In genomic region chr17:18315498-18316360, GRCh38 we compare ENCODE assay signal across 6 cellular contexts. TPM values are rescaled to one million over a fixed set of nuclear protein-coding genes. Genes with fewer than 3 reads are reported as not detected.
DNase-seq lines count a peak whose midpoint lies in the region; ATAC-seq, FAIRE-seq and TF ChIP-seq lines count a peak whose summit lies in the region.

No MANE protein-coding gene starts in this region.

- H3K9me3 Mint-ChIP-seq in activated naive CD8-positive, alpha-beta T cell treated with anti-CD3 and anti-CD28 coated beads, Interleukin-2, amount 50 U/mL, for 24 hours: no peaks in the 10 kb centered on the region

- FAIRE-seq in GM12892 (lab: Jason Lieb, UNC): no peak

- H3K27ac ChIP-seq in mucosa of rectum (ENCODE audit: low read depth in 2 of 2, low read length in 2 of 2): peak overlapping the region; percentile 88 to 91

- no peaks in the 10 kb centered on the region for H3K9me3 ChIP-seq in mucosa of rectum (ENCODE audit: control insufficient read depth in 2 of 2, low read length in 2 of 2)

- H3K27ac Mint-ChIP-seq in activated naive CD8-positive, alpha-beta T cell treated with anti-CD3 and anti-CD28 coated beads, Interleukin-2, amount 50 U/mL, for 24 hours: peak overlapping the region; percentile 100

- no peak for ATAC-seq in activated naive CD8-positive, alpha-beta T cell treated with anti-CD3 and anti-CD28 coated beads, Interleukin-2, amount 50 U/mL, for 24 hours
- no peak for ATAC-seq in GM18517 (IDR thresholded peaks at IDR 0.05; ENCODE audit: unreplicated experiment)

- H3K27me3 ChIP-seq in mucosa of rectum (ENCODE audit: control insufficient read depth in 2 of 2, insufficient read depth in 2 of 2, low read length in 2 of 2): no peaks in the 10 kb centered on the region

- peak overlapping the region; percentile 98 for H3K4me3 Mint-ChIP-seq in activated naive CD8-positive, alpha-beta T cell treated with anti-CD3 and anti-CD28 coated beads, Interleukin-2, amount 50 U/mL, for 24 hours

- H3K4me1 ChIP-seq in mucosa of rectum (ENCODE audit: control insufficient read depth in 2 of 2, insufficient read depth in 2 of 2, low read length in 2 of 2): peaks cover 54 to 55% of the 10 kb centered on the region in 2 donors

- H3K4me3 ChIP-seq in mucosa of rectum (ENCODE audit: low read length in 2 of 2): peak overlapping the region; percentile 89 to 95

- peak; percentile 44 for DNase-seq in activated CD4-positive, alpha-beta T cell treated with anti-CD3 and anti-CD28 coated beads for 48 hours
- DNase-seq in activated CD4-positive, alpha-beta T cell treated with anti-CD3 and anti-CD28 coated beads for 1 hour: no peak
- no peak for DNase-seq in activated naive CD8-positive, alpha-beta T cell treated with anti-CD3 and anti-CD28 coated beads, Interleukin-2, amount 50 U/mL, for 24 hours
- no peak for DNase-seq in GM12892 (ENCODE audit: insufficient read length)

- peaks cover 47% of the 10 kb centered on the region for H3K36me3 Mint-ChIP-seq in activated naive CD8-positive, alpha-beta T cell treated with anti-CD3 and anti-CD28 coated beads, Interleukin-2, amount 50 U/mL, for 24 hours (ENCODE audit: low read depth)

- H3K4me1 Mint-ChIP-seq in activated naive CD8-positive, alpha-beta T cell treated with anti-CD3 and anti-CD28 coated beads, Interleukin-2, amount 50 U/mL, for 24 hours: peaks cover 76% of the 10 kb centered on the region

- no peaks in the 10 kb centered on the region for H3K27me3 Mint-ChIP-seq in activated naive CD8-positive, alpha-beta T cell treated with anti-CD3 and anti-CD28 coated beads, Interleukin-2, amount 50 U/mL, for 24 hours

- peaks cover 26 to 27% of the 10 kb centered on the region in 2 donors for H3K36me3 ChIP-seq in mucosa of rectum (ENCODE audit: control insufficient read depth in 2 of 2, insufficient read depth in 2 of 2, low read length in 2 of 2)

- TF ChIP-seq POLR2A in GM12892 (IDR thresholded peaks at IDR 0.05; ENCODE audit: low read depth, low read length): no peak

- H3K9ac ChIP-seq in mucosa of rectum (ENCODE audit: low read depth in 1 of 2, low read length in 2 of 2): peak overlapping the region; percentile 91 to 93

RNA-seq across cellular contexts. Expression of gene SMCR8, which starts 0.6 kb away (rescaled TPM):
- 7.8 TPM for polyA plus RNA-seq in GM12892 (2012; ENCODE audit: missing spikeins)

RNA-seq across cellular contexts. Expression of gene TOP3A, which starts 0.9 kb away (rescaled TPM):
- polyA plus RNA-seq in GM12892 (2012; ENCODE audit: missing spikeins): 23.8 TPM

RNA-seq across cellular contexts. Expression of gene SHMT1, which starts 47.6 kb away (rescaled TPM):
- polyA plus RNA-seq in GM12892 (2012; ENCODE audit: missing spikeins): 24.3 TPM

RNA-seq across cellular contexts. Expression of gene MIEF2, which starts 55.3 kb away (rescaled TPM):
- 3.1 TPM for polyA plus RNA-seq in GM12892 (2012; ENCODE audit: missing spikeins)

RNA-seq across cellular contexts. Expression of gene FLII, which starts 57.2 kb away (rescaled TPM):
- polyA plus RNA-seq in GM12892 (2012; ENCODE audit: missing spikeins): 76.8 TPM
